8 cellular contexts compared by ENCODE assay signal in genomic region chr22:30287626-30288413, GRCh38. TPM values are rescaled to one million over a fixed set of nuclear protein-coding genes. Genes with fewer than 3 reads are reported as not detected.
DNase-seq lines count a peak whose midpoint lies in the region; ATAC-seq and TF ChIP-seq lines count a peak whose summit lies in the region.

No MANE protein-coding gene starts in this region.

- no peak overlapping the region for H3K9ac ChIP-seq in HUES6 (ENCODE audit: low read length)

- no peaks in the 10 kb centered on the region for H3K27me3 Mint-ChIP-seq in nephron progenitor cell (ENCODE audit: low read depth, poor library complexity)

- no peaks in the 10 kb centered on the region for H3K36me3 Mint-ChIP-seq in nephron progenitor cell (ENCODE audit: low read depth)

- H3K4me1 ChIP-seq in HUES6 (ENCODE audit: control insufficient read depth, insufficient read depth, low read length), result peaks cover 15% of the 10 kb centered on the region

- no peaks in the 10 kb centered on the region for H3K9me3 ChIP-seq in HUES6 (ENCODE audit: control insufficient read depth, insufficient read depth, low read depth, low read length)

- no peak overlapping the region for H3K27ac ChIP-seq in HUES6 (ENCODE audit: low read depth, low read length)

- ATAC-seq in HG02623 (IDR thresholded peaks at IDR 0.05; ENCODE audit: unreplicated experiment), result no peak

- H3K27ac Mint-ChIP-seq in nephron progenitor cell, result peak overlapping the region; percentile 73

- peak overlapping the region; percentile 72 for H3K4me3 ChIP-seq in HUES6 (ENCODE audit: low read depth, low read length)
- H3K4me3 ChIP-seq in foreskin fibroblast (ENCODE audit: low read depth in 1 of 2, low read length in 2 of 2), result peak overlapping the region; percentile 81 to 82

- H3K9me3 Mint-ChIP-seq in nephron progenitor cell, result no peaks in the 10 kb centered on the region

- peak overlapping the region; percentile 85 for H3K4me3 Mint-ChIP-seq in nephron progenitor cell

- peaks cover 7% of the 10 kb centered on the region; the same call in 1 of the 2 replicates for H3K36me3 ChIP-seq in HUES6 (ENCODE audit: control insufficient read depth, insufficient read depth, low read length)

- TF ChIP-seq CTCF in foreskin fibroblast (IDR thresholded peaks at IDR 0.05; ENCODE audit: low read depth, low read length), result peak; percentile 54
- peak; percentile 70 for TF ChIP-seq CTCF in nephron progenitor cell (IDR thresholded peaks at IDR 0.05)

- no peaks in the 10 kb centered on the region for H3K27me3 ChIP-seq in HUES6 (ENCODE audit: control insufficient read depth, insufficient read depth, low read length)

- peak; percentile 98 for DNase-seq in Caki2 (ENCODE audit: low read depth)
- peak; percentile 89 to 97 for DNase-seq in SHP77 (lab: John Stamatoyannopoulos, UW)
- peak; percentile 87 for DNase-seq in activated gamma-delta T cell treated with anti-CD3 and anti-CD28 coated beads, Interleukin-2, amount 50 U/mL, for 16 hours (ENCODE audit: low read depth)
- peak; percentile 86 to 94 for DNase-seq in foreskin fibroblast
- peak; percentile 79 for DNase-seq in nephron progenitor cell
- peak; percentile 81 to 92 (median 83) for DNase-seq in stimulated activated naive CD4-positive, alpha-beta T cell (lab: John Stamatoyannopoulos, UW)

- peaks cover 26% of the 10 kb centered on the region for H3K4me1 Mint-ChIP-seq in nephron progenitor cell

- in situ Hi-C loops in Caki2 (cut with HindIII; ENCODE audit: low pct_unique_long_range_greater_than_20kb, low sequenced_read_pairs), result loop anchor here (10.0 kb wide), 1 partner anchor 97 kb away; the partner anchor contains the start of gene RNF215

RNA-seq across cellular contexts. Expression of gene CASTOR1, which starts 1.5 kb away (rescaled TPM):
- 14.0 and 16.0 TPM in 2 replicates for total RNA-seq in Caki2 (2014; rRNA removed; shearing (Covaris generic); ENCODE audit: low replicate concordance)

RNA-seq across cellular contexts. Expression of gene OSM, which starts 21.2 kb away (rescaled TPM):
- total RNA-seq in Caki2 (2014; rRNA removed; shearing (Covaris generic); ENCODE audit: low replicate concordance), result not detected in 2 replicates

RNA-seq across cellular contexts. Expression of gene TBC1D10A, which starts 38.9 kb away (rescaled TPM):
- total RNA-seq in Caki2 (2014; rRNA removed; shearing (Covaris generic); ENCODE audit: low replicate concordance), result 44.3 and 45.5 TPM in 2 replicates

RNA-seq across cellular contexts. Expression of gene LIF, which starts 41.3 kb away (rescaled TPM):
- total RNA-seq in Caki2 (2014; rRNA removed; shearing (Covaris generic); ENCODE audit: low replicate concordance), result 35.7 and 35.8 TPM in 2 replicates
